ENCODE assay signal across 36 cellular contexts in genomic region chrX:74784629-74785028, GRCh38.
"Had no signal": no experiment of that assay in that cellular context is flagged by ENCODE, and none has a peak within 500 bp of the region (broad histone marks: within the 10 kb centered on the region; RNA-seq: fewer than 3 reads in every experiment).

No MANE protein-coding gene starts in this region.

- H3K27me3 ChIP-seq: MG63 had no signal

- H3K9me3 ChIP-seq: MG63 had no signal

- H3K36me3 ChIP-seq: MG63 had no signal

- H3K4me3 ChIP-seq: MG63 had no signal

- DNase-seq: Karpas-422, Kasumi-1, MG63, MM.1S, MV-4-11, NCI-H1048, NCI-H1092, NCI-H1092 treated with DMSO at 0.1 percent for 48 hours, NCI-H1105, NCI-H1105 treated with DMSO at 0.1 percent for 48 hours, NCI-H1417, NCI-H1417 treated with DMSO at 0.1 percent for 48 hours, NCI-H1436, NCI-H1436 treated with DMSO at 0.1 percent for 48 hours, NCI-H146, NCI-H1694, NCI-H1694 treated with DMSO at 0.1 percent for 48 hours, NCI-H187, NCI-H187 treated with DMSO at 0.1 percent for 48 hours, NCI-H1930, NCI-H2029, NCI-H2029 treated with DMSO at 0.1 percent for 48 hours, NCI-H2081, NCI-H2081 treated with DMSO at 0.1 percent for 48 hours, NCI-H2107, NCI-H2171, NCI-H2171 treated with DMSO at 0.1 percent for 48 hours, NCI-H2227 treated with DMSO at 0.1 percent for 48 hours, NCI-H226, NCI-H345, NCI-H446, NCI-H446 treated with DMSO at 0.1 percent for 48 hours, NCI-H510A, NCI-H510A treated with DMSO at 0.1 percent for 48 hours, NCI-H524, NCI-H524 treated with DMSO at 0.1 percent for 48 hours had no signal
